Comparison of ENCODE assay signal across 9 cellular contexts in genomic region chr9:101398930-101399640, GRCh38. TPM values are rescaled to one million over a fixed set of nuclear protein-coding genes. Genes with fewer than 3 reads are reported as not detected.
DNase-seq lines count a peak whose midpoint lies in the region; ATAC-seq, FAIRE-seq and TF ChIP-seq lines count a peak whose summit lies in the region.
"Had no signal": no experiment of that assay in that cellular context is flagged by ENCODE, and none has a peak within 500 bp of the region (broad histone marks: within the 10 kb centered on the region; RNA-seq: fewer than 3 reads in every experiment).

No MANE protein-coding gene starts in this region.

- CTCF ChIA-PET in activated naive CD4-positive, alpha-beta T cell treated with anti-CD3 and anti-CD28 coated beads, Interleukin-2, amount 10 ng/mL, durations not matched to agents 7 days and 5 days (lab: Charles Lee): interaction anchor here (3.6 kb wide), 1 partner anchor 11 kb away, joined by 13 read pairs; no protein-coding TSS in a partner anchor

- FAIRE-seq in D721Med (lab: Jason Lieb, UNC): no peak

- TF ChIP-seq CTCF in right atrium auricular region (IDR thresholded peaks at IDR 0.05) (no peak), D721Med (IDR thresholded peaks at IDR 0.05; ENCODE audit: insufficient read depth, missing control alignments) (no peak)

- ATAC-seq in GM18511 (IDR thresholded peaks at IDR 0.05; ENCODE audit: unreplicated experiment): peak; percentile 19
- peak; percentile 3 for ATAC-seq in HG03342 (IDR thresholded peaks at IDR 0.05; ENCODE audit: unreplicated experiment)
- ATAC-seq in sciatic nerve: no peak
- no peak for ATAC-seq in esophagus mucosa

- H3K4me3 Mint-ChIP-seq in activated naive CD4-positive, alpha-beta T cell treated with anti-CD3 and anti-CD28 coated beads, Interleukin-2, amount 10 ng/mL, durations not matched to agents 7 days and 5 days: peak overlapping the region; percentile 96

- H3K4me3 ChIP-seq in right atrium auricular region: peak overlapping the region; percentile 75 to 84

- H3K9me3 ChIP-seq in right atrium auricular region: peaks cover 3 to 17% of the 10 kb centered on the region in 2 donors

- H3K4me1 Mint-ChIP-seq in activated naive CD4-positive, alpha-beta T cell treated with anti-CD3 and anti-CD28 coated beads, Interleukin-2, amount 10 ng/mL, durations not matched to agents 7 days and 5 days: peaks cover 58% of the 10 kb centered on the region

- H3K27me3 ChIP-seq in right atrium auricular region: no peaks in the 10 kb centered on the region

- H3K36me3 ChIP-seq in right atrium auricular region: peaks cover 40% of the 10 kb centered on the region

- H3K4me1 ChIP-seq in right atrium auricular region: peaks cover 0 to 40% of the 10 kb centered on the region in 2 donors

- no peak for DNase-seq in activated naive CD4-positive, alpha-beta T cell treated with anti-CD3 and anti-CD28 coated beads, Interleukin-2, amount 10 ng/mL, durations not matched to agents 7 days and 5 days
- DNase-seq in right atrium auricular region (ENCODE audit: low spot score): no peak
- peak; percentile 79 for DNase-seq in sciatic nerve (ENCODE audit: low spot score)
- DNase-seq in D721Med (ENCODE audit: insufficient read length, low spot score): no peak
- no peak for DNase-seq in mesenteric fat pad (ENCODE audit: low spot score)

- intact Hi-C loops in sciatic nerve (cut with DNase I): no loop called here

- H3K36me3 Mint-ChIP-seq in activated naive CD4-positive, alpha-beta T cell treated with anti-CD3 and anti-CD28 coated beads, Interleukin-2, amount 10 ng/mL, durations not matched to agents 7 days and 5 days: peaks cover 73% of the 10 kb centered on the region

- peaks cover 18% of the 10 kb centered on the region for H3K9me3 Mint-ChIP-seq in activated naive CD4-positive, alpha-beta T cell treated with anti-CD3 and anti-CD28 coated beads, Interleukin-2, amount 10 ng/mL, durations not matched to agents 7 days and 5 days

- H3K27me3 Mint-ChIP-seq in activated naive CD4-positive, alpha-beta T cell treated with anti-CD3 and anti-CD28 coated beads, Interleukin-2, amount 10 ng/mL, durations not matched to agents 7 days and 5 days: peaks cover 3% of the 10 kb centered on the region

- peak overlapping the region; percentile 87 to 92 for H3K27ac ChIP-seq in right atrium auricular region

- peak overlapping the region; percentile 98 for H3K27ac Mint-ChIP-seq in activated naive CD4-positive, alpha-beta T cell treated with anti-CD3 and anti-CD28 coated beads, Interleukin-2, amount 10 ng/mL, durations not matched to agents 7 days and 5 days

RNA-seq across cellular contexts. Expression of gene ZNF189, which starts 0.4 kb away (rescaled TPM):
- total RNA-seq in right atrium auricular region (10 to 100 TPM; 20.2 to 22.1 TPM), sciatic nerve (31.1 TPM), esophagus mucosa (5.1 TPM), mesenteric fat pad (21.6 TPM)

RNA-seq across cellular contexts. Expression of gene MRPL50, which starts 0.7 kb away (rescaled TPM):
- total RNA-seq in right atrium auricular region (10 to 100 TPM; 12.5 to 14.8 TPM), sciatic nerve (11.3 TPM), esophagus mucosa (6.9 TPM), mesenteric fat pad (10.1 TPM)

RNA-seq across cellular contexts. Expression of gene BAAT, which starts 14.3 kb away (rescaled TPM):
- total RNA-seq in right atrium auricular region (under 1 TPM in 1 of 2 donors, not detected in 1; 0.20 TPM), sciatic nerve (not detected), esophagus mucosa (0.08 TPM), mesenteric fat pad (not detected)

RNA-seq across cellular contexts. Expression of gene ALDOB, which starts 36.5 kb away (rescaled TPM):
- total RNA-seq in right atrium auricular region (under 1 TPM; 0.24 to 0.85 TPM), sciatic nerve (not detected), esophagus mucosa (0.08 TPM), mesenteric fat pad (4.7 TPM)
- total RNA-seq: activated CD8-positive, alpha-beta memory T cell treated with anti-CD3 and anti-CD28 coated beads for 36 hours had no signal

Comparison
In these comparisons a context has a peak if more than half of its experiments do, and no peak if none do; other contexts are left out.
1. ATAC-seq: peak in GM18511 (single experiment) and HG03342 (single experiment); none in sciatic nerve (single experiment) and esophagus mucosa (single experiment).